In genomic region chr10:113456741-113457140, GRCh38 we compare ENCODE assay signal across 35 cellular contexts.
"Had no signal": no experiment of that assay in that cellular context is flagged by ENCODE, and none has a peak within 500 bp of the region (broad histone marks: within the 10 kb centered on the region; RNA-seq: fewer than 3 reads in every experiment).

No MANE protein-coding gene starts in this region.

- H3K36me3 ChIP-seq: MG63 had no signal

- H3K27ac ChIP-seq: KMS-11 had no signal

- H3K27me3 ChIP-seq: MG63 had no signal

- H3K4me3 ChIP-seq: MG63 had no signal

- DNase-seq: Karpas-422, Kasumi-1, MG63, MM.1S, MV-4-11, NCI-H1048, NCI-H1092, NCI-H1092 treated with DMSO at 0.1 percent for 48 hours, NCI-H1105, NCI-H1105 treated with DMSO at 0.1 percent for 48 hours, NCI-H1417, NCI-H1417 treated with DMSO at 0.1 percent for 48 hours, NCI-H1436, NCI-H1436 treated with DMSO at 0.1 percent for 48 hours, NCI-H146, NCI-H1694, NCI-H1694 treated with DMSO at 0.1 percent for 48 hours, NCI-H187, NCI-H187 treated with DMSO at 0.1 percent for 48 hours, NCI-H1930, NCI-H2029, NCI-H2029 treated with DMSO at 0.1 percent for 48 hours, NCI-H2081, NCI-H2081 treated with DMSO at 0.1 percent for 48 hours, NCI-H2107, NCI-H2171, NCI-H2171 treated with DMSO at 0.1 percent for 48 hours, NCI-H2227 treated with DMSO at 0.1 percent for 48 hours, NCI-H226, NCI-H345, NCI-H446, NCI-H446 treated with DMSO at 0.1 percent for 48 hours, NCI-H510A, NCI-H510A treated with DMSO at 0.1 percent for 48 hours had no signal

- H3K9me3 ChIP-seq: MG63 had no signal
